Comparison of ENCODE assay signal across 22 cellular contexts in genomic region chr13:113926951-113927660, GRCh38. TPM values are rescaled to one million over a fixed set of nuclear protein-coding genes. Genes with fewer than 3 reads are reported as not detected.
DNase-seq lines count a peak whose midpoint lies in the region; ATAC-seq, FAIRE-seq and TF ChIP-seq lines count a peak whose summit lies in the region.
"Had no signal": no experiment of that assay in that cellular context is flagged by ENCODE, and none has a peak within 500 bp of the region (broad histone marks: within the 10 kb centered on the region; RNA-seq: fewer than 3 reads in every experiment).

No MANE protein-coding gene starts in this region.

- H3K4me3 ChIP-seq in body of pancreas (no peak overlapping the region), tibial nerve (no peak overlapping the region), gastroesophageal sphincter (no peak overlapping the region), small intestine (ENCODE audit: low read depth in 1 of 2, low read length in 2 of 2) (no peak overlapping the region)

- H3K27ac Mint-ChIP-seq in activated CD4-positive, alpha-beta memory T cell treated with anti-CD3 and anti-CD28 coated beads for 36 hours: no peak overlapping the region
- H3K27ac Mint-ChIP-seq in activated CD4-positive, alpha-beta memory T cell treated with anti-CD3 and anti-CD28 coated beads, Interleukin-2, amount 10 ng/mL, durations not matched to agents 7 days and 5 days: no peak overlapping the region
- H3K27ac Mint-ChIP-seq: stimulated activated memory B cell treated with anti-CD40 and anti-IgM and Interleukin-4, amounts not matched to agents 10 μg/mL and 1 μg/mL and 100 μg/mL, for 72 hours had no signal

- H3K27ac ChIP-seq in body of pancreas (peak overlapping the region in 1 of 4 donors; percentile 40), tibial nerve (peak overlapping the region; percentile 26 to 88 (median 72)), gastroesophageal sphincter (peak overlapping the region in 2 of 4 donors; percentile 78 to 80), small intestine (ENCODE audit: low read depth in 1 of 2, low read length in 1 of 2) (no peak overlapping the region)

- H3K4me1 Mint-ChIP-seq in activated CD4-positive, alpha-beta memory T cell treated with anti-CD3 and anti-CD28 coated beads for 36 hours (ENCODE audit: low read depth): peaks cover 10% of the 10 kb centered on the region
- peaks cover 11% of the 10 kb centered on the region for H3K4me1 Mint-ChIP-seq in activated CD4-positive, alpha-beta memory T cell treated with anti-CD3 and anti-CD28 coated beads, Interleukin-2, amount 10 ng/mL, durations not matched to agents 7 days and 5 days
- H3K4me1 Mint-ChIP-seq: stimulated activated memory B cell treated with anti-CD40 and anti-IgM and Interleukin-4, amounts not matched to agents 10 μg/mL and 1 μg/mL and 100 μg/mL, for 72 hours had no signal

- FAIRE-seq in small intestine (lab: Jason Lieb, UNC): no peak
- FAIRE-seq: A204.1, bronchial epithelial cell, G401.6, kidney had no signal

- intact Hi-C loops in activated CD4-positive, alpha-beta memory T cell treated with anti-CD3 and anti-CD28 coated beads for 36 hours (cut with micrococcal nuclease): no loop called here
- intact Hi-C loops in body of pancreas (cut with DNase I): no loop called here

- H3K27me3 ChIP-seq in body of pancreas: no peaks in the 10 kb centered on the region
- peaks cover 0 to 3% of the 10 kb centered on the region in 2 donors for H3K27me3 ChIP-seq in tibial nerve
- H3K27me3 ChIP-seq in gastroesophageal sphincter: no peaks in the 10 kb centered on the region
- peaks cover 2% of the 10 kb centered on the region in 2 donors for H3K27me3 ChIP-seq in small intestine (ENCODE audit: control insufficient read depth in 2 of 2, insufficient read depth in 2 of 2, low read length in 2 of 2)

- TF ChIP-seq EP300 in tibial nerve (IDR thresholded peaks at IDR 0.05) (no peak), gastroesophageal sphincter (IDR thresholded peaks at IDR 0.05) (no peak)

- peak; percentile 4 for DNase-seq in activated CD4-positive, alpha-beta memory T cell treated with anti-CD3 and anti-CD28 coated beads for 36 hours
- DNase-seq in activated CD4-positive, alpha-beta memory T cell treated with anti-CD3 and anti-CD28 coated beads, Interleukin-2, amount 10 ng/mL, durations not matched to agents 7 days and 5 days: no peak
- DNase-seq in body of pancreas (no peak), mesenteric fat pad (ENCODE audit: low spot score) (peak; percentile 53), tibial nerve (ENCODE audit: low spot score in 2 of 2) (peak in 1 of 2 donors; percentile 14), NCI-H128 (lab: John Stamatoyannopoulos, UW; ENCODE audit: unreplicated experiment) (no peak), small intestine (no peak)
- DNase-seq: activated CD4-positive, alpha-beta T cell treated with anti-CD3 and anti-CD28 coated beads, Interleukin-2, amount 50 U/mL, for 1 hour; activated naive CD4-positive, alpha-beta T cell; effector memory CD8-positive, alpha-beta T cell; KBM-7; kidney; NCI-H1436 treated with DMSO at 0.1 percent for 48 hours; NCI-H526; T-helper 2 cell had no signal

- CTCF ChIA-PET in activated CD4-positive, alpha-beta memory T cell treated with anti-CD3 and anti-CD28 coated beads for 36 hours (lab: Charles Lee): no interaction called here
- CTCF ChIA-PET in activated CD4-positive, alpha-beta memory T cell treated with anti-CD3 and anti-CD28 coated beads, Interleukin-2, amount 10 ng/mL, durations not matched to agents 7 days and 5 days (lab: Charles Lee): no interaction called here

- peaks cover 24% of the 10 kb centered on the region for H3K27me3 Mint-ChIP-seq in activated CD4-positive, alpha-beta memory T cell treated with anti-CD3 and anti-CD28 coated beads for 36 hours
- H3K27me3 Mint-ChIP-seq in activated CD4-positive, alpha-beta memory T cell treated with anti-CD3 and anti-CD28 coated beads, Interleukin-2, amount 10 ng/mL, durations not matched to agents 7 days and 5 days: peaks cover 34% of the 10 kb centered on the region

- ATAC-seq in body of pancreas (peak; percentile 9), gastroesophageal sphincter (no peak)
- ATAC-seq: effector memory CD8-positive, alpha-beta T cell; Panc1; stimulated activated memory B cell treated with anti-CD40 and anti-IgM and Interleukin-4, amounts not matched to agents 10 μg/mL and 1 μg/mL and 100 μg/mL, for 72 hours had no signal

- no peaks in the 10 kb centered on the region for H3K36me3 Mint-ChIP-seq in activated CD4-positive, alpha-beta memory T cell treated with anti-CD3 and anti-CD28 coated beads for 36 hours
- H3K36me3 Mint-ChIP-seq in activated CD4-positive, alpha-beta memory T cell treated with anti-CD3 and anti-CD28 coated beads, Interleukin-2, amount 10 ng/mL, durations not matched to agents 7 days and 5 days (ENCODE audit: low read depth): no peaks in the 10 kb centered on the region
- H3K36me3 Mint-ChIP-seq: stimulated activated memory B cell treated with anti-CD40 and anti-IgM and Interleukin-4, amounts not matched to agents 10 μg/mL and 1 μg/mL and 100 μg/mL, for 72 hours had no signal

- no peak for TF ChIP-seq POLR2A in body of pancreas (IDR thresholded peaks at IDR 0.05)
- TF ChIP-seq POLR2A in tibial nerve (IDR thresholded peaks at IDR 0.05): no peak
- no peak for TF ChIP-seq POLR2A in gastroesophageal sphincter (IDR thresholded peaks at IDR 0.05)

- 67 to 78% methylated on average over 9 to 12 of the region's 12 CpGs for WGBS in body of pancreas, 2 donors
- 56 to 85% methylated on average over 12 of the region's 12 CpGs for WGBS in tibial nerve, 2 donors
- WGBS in gastroesophageal sphincter (ENCODE audit: low coverage in 1 of 2), 2 donors: 82% methylated on average over 3 of the region's 12 CpGs; no CpG with 5 or more reads in 1 of the 2 donors
- WGBS in small intestine, 3 donors: 70 to 74% (median 73%) methylated on average over 12 of the region's 12 CpGs

- H3K9me3 ChIP-seq in body of pancreas (no peaks in the 10 kb centered on the region), tibial nerve (peaks cover 0 to 6% (median 0%) of the 10 kb centered on the region in 4 donors), gastroesophageal sphincter (no peaks in the 10 kb centered on the region), small intestine (ENCODE audit: control insufficient read depth, low read depth) (no peaks in the 10 kb centered on the region)

- peaks cover 2% of the 10 kb centered on the region for H3K9me3 Mint-ChIP-seq in activated CD4-positive, alpha-beta memory T cell treated with anti-CD3 and anti-CD28 coated beads for 36 hours
- H3K9me3 Mint-ChIP-seq in activated CD4-positive, alpha-beta memory T cell treated with anti-CD3 and anti-CD28 coated beads, Interleukin-2, amount 10 ng/mL, durations not matched to agents 7 days and 5 days: peaks cover under 1% of the 10 kb centered on the region

- POLR2A ChIA-PET in activated CD4-positive, alpha-beta memory T cell treated with anti-CD3 and anti-CD28 coated beads for 36 hours (lab: Charles Lee): no interaction called here
- POLR2A ChIA-PET in activated CD4-positive, alpha-beta memory T cell treated with anti-CD3 and anti-CD28 coated beads, Interleukin-2, amount 10 ng/mL, durations not matched to agents 7 days and 5 days (lab: Charles Lee): no interaction called here

- H3K36me3 ChIP-seq in body of pancreas (replicated peaks in 1 of 2; ENCODE audit: insufficient read depth in 1 of 2, low read depth in 2 of 2): no peaks in the 10 kb centered on the region
- no peaks in the 10 kb centered on the region for H3K36me3 ChIP-seq in tibial nerve
- H3K36me3 ChIP-seq in gastroesophageal sphincter: no peaks in the 10 kb centered on the region
- no peaks in the 10 kb centered on the region for H3K36me3 ChIP-seq in small intestine (ENCODE audit: control insufficient read depth in 2 of 2, insufficient read depth in 2 of 2, low read length in 2 of 2)

- TF ChIP-seq CTCF in body of pancreas (IDR thresholded peaks at IDR 0.05) (no peak), tibial nerve (IDR thresholded peaks at IDR 0.05) (no peak), gastroesophageal sphincter (IDR thresholded peaks at IDR 0.05) (no peak)

- H3K4me3 Mint-ChIP-seq in activated CD4-positive, alpha-beta memory T cell treated with anti-CD3 and anti-CD28 coated beads for 36 hours: no peak overlapping the region
- H3K4me3 Mint-ChIP-seq in activated CD4-positive, alpha-beta memory T cell treated with anti-CD3 and anti-CD28 coated beads, Interleukin-2, amount 10 ng/mL, durations not matched to agents 7 days and 5 days: no peak overlapping the region
- H3K4me3 Mint-ChIP-seq: effector memory CD8-positive, alpha-beta T cell; stimulated activated memory B cell treated with anti-CD40 and anti-IgM and Interleukin-4, amounts not matched to agents 10 μg/mL and 1 μg/mL and 100 μg/mL, for 72 hours had no signal

- peaks cover 8% of the 10 kb centered on the region for H3K4me1 ChIP-seq in body of pancreas
- H3K4me1 ChIP-seq in tibial nerve: peaks cover 0 to 47% (median 9%) of the 10 kb centered on the region in 4 donors
- peaks cover 0 to 41% (median 20%) of the 10 kb centered on the region in 3 donors for H3K4me1 ChIP-seq in gastroesophageal sphincter
- no peaks in the 10 kb centered on the region for H3K4me1 ChIP-seq in small intestine (ENCODE audit: control insufficient read depth in 2 of 2, insufficient read depth in 1 of 2, low read depth in 1 of 2, low read length in 1 of 2)
- H3K4me1 ChIP-seq: Caco-2 had no signal

RNA-seq across cellular contexts. Expression of gene C13orf46, which starts 46.8 kb away (rescaled TPM):
- 1 to 10 TPM; 1.5 to 1.8 TPM for total RNA-seq in activated CD4-positive, alpha-beta memory T cell treated with anti-CD3 and anti-CD28 coated beads for 36 hours
- 1 to 10 TPM; 2.5 to 2.9 TPM for total RNA-seq in activated CD4-positive, alpha-beta memory T cell treated with anti-CD3 and anti-CD28 coated beads, Interleukin-2, amount 10 ng/mL, durations not matched to agents 7 days and 5 days
- total RNA-seq in body of pancreas (10 to 100 TPM; 28.8 to 38.6 TPM), mesenteric fat pad (2.5 TPM), tibial nerve (10 to 100 TPM in 1 of 4 donors, 1 to 10 TPM in 3; 3.3 to 17.7 (median 4.1) TPM), gastroesophageal sphincter (1 to 10 TPM in 2 of 4 donors, under 1 TPM in 1, not detected in 1; 0.31 to 6.6 (median 5.9) TPM)
- polyA plus RNA-seq in small intestine: under 1 TPM in 2 of 3 donors, not detected in 1; 0.22 to 0.27 TPM
- total RNA-seq: bronchial epithelial cell, Caco-2 had no signal

Comparison
In these comparisons a context has a peak if more than half of its experiments do, and no peak if none do; other contexts are left out.
1. DNase-seq: peak in activated CD4-positive, alpha-beta memory T cell treated with anti-CD3 and anti-CD28 coated beads for 36 hours (single experiment) and mesenteric fat pad (single experiment); none in activated CD4-positive, alpha-beta memory T cell treated with anti-CD3 and anti-CD28 coated beads, Interleukin-2, amount 10 ng/mL, durations not matched to agents 7 days and 5 days (single experiment), body of pancreas (0 of 4), NCI-H128 (single experiment) and small intestine (single experiment).
2. H3K27ac ChIP-seq: peak in tibial nerve (4 of 4); none in small intestine (0 of 2).